In genomic region chr7:16099302-16099832, GRCh38 we compare ENCODE assay signal across 12 cellular contexts.
DNase-seq lines count a peak whose midpoint lies in the region; ATAC-seq, FAIRE-seq and TF ChIP-seq lines count a peak whose summit lies in the region.
"Had no signal": no experiment of that assay in that cellular context is flagged by ENCODE, and none has a peak within 500 bp of the region (broad histone marks: within the 10 kb centered on the region; RNA-seq: fewer than 3 reads in every experiment).

No MANE protein-coding gene starts in this region.

- H3K23me2 ChIP-seq in H9 (ENCODE audit: insufficient read length, low read depth, low read length, poor library complexity, severe bottlenecking): no peaks in the 10 kb centered on the region

- H4K8ac ChIP-seq in H9 (replicated peaks; ENCODE audit: insufficient read length, low read depth, low read length): no peak overlapping the region

- H3K56ac ChIP-seq in H9 (ENCODE audit: insufficient read length, low read depth, low read length): no peak overlapping the region

- no peak overlapping the region for H2BK120ac ChIP-seq in H9 (ENCODE audit: low read depth, low read length, poor library complexity, severe bottlenecking)

- peaks cover 10 to 14% of the 10 kb centered on the region in 2 experiments for H3K4me1 Mint-ChIP-seq in H9
- no peaks in the 10 kb centered on the region for H3K4me1 Mint-ChIP-seq in activated CD8-positive, alpha-beta T cell treated with anti-CD3 and anti-CD28 coated beads for 36 hours (ENCODE audit: low read depth)
- H3K4me1 Mint-ChIP-seq in CD8-positive, alpha-beta T cell (ENCODE audit: low read depth): no peaks in the 10 kb centered on the region
- H3K4me1 Mint-ChIP-seq: CD14-positive monocyte; CD8-positive, alpha-beta memory T cell had no signal

- H3K4me3 Mint-ChIP-seq in H9: no peak overlapping the region
- no peak overlapping the region for H3K4me3 Mint-ChIP-seq in activated CD8-positive, alpha-beta T cell treated with anti-CD3 and anti-CD28 coated beads for 36 hours
- no peak overlapping the region for H3K4me3 Mint-ChIP-seq in CD8-positive, alpha-beta T cell
- H3K4me3 Mint-ChIP-seq: CD14-positive monocyte; CD8-positive, alpha-beta memory T cell had no signal

- TF ChIP-seq CTCF in HepG2 (CRISPR knock-in tag; IDR thresholded peaks at IDR 0.05): no peak
- TF ChIP-seq CTCF in right lobe of liver (IDR thresholded peaks at IDR 0.05): no peak
- no peak for TF ChIP-seq CTCF in H9 (conservative IDR thresholded peaks at IDR 0.05)
- TF ChIP-seq CTCF in K562 (IDR thresholded peaks at IDR 0.05 in 2 of 3, conservative IDR thresholded peaks at IDR 0.05 in 1 of 3; ENCODE audit: insufficient read depth in 2 of 3, low read depth in 1 of 3, low read length in 3 of 3): no peak
- TF ChIP-seq CTCF in upper lobe of right lung (IDR thresholded peaks at IDR 0.05): no peak
- no peak for TF ChIP-seq CTCF in activated CD8-positive, alpha-beta T cell treated with anti-CD3 and anti-CD28 coated beads for 36 hours (IDR thresholded peaks at IDR 0.05)
- TF ChIP-seq CTCF in CD8-positive, alpha-beta T cell (IDR thresholded peaks at IDR 0.05): no peak

- FAIRE-seq in HepG2 (lab: Jason Lieb, UNC) (no peak), K562 (lab: Jason Lieb, UNC) (no peak)
- FAIRE-seq: A549 had no signal

- in situ Hi-C loops in HepG2 (cut with HindIII; ENCODE audit: extremely low pct_ligation_motif_present, low pct_unique_long_range_greater_than_20kb): no loop called here
- in situ Hi-C loops in K562 (cut with MboI): loop anchor here (25.0 kb wide), 1 partner anchor 463 kb away; no protein-coding TSS in a partner anchor

- no peak overlapping the region for H4K91ac ChIP-seq in H9 (ENCODE audit: insufficient read length, low read depth, low read length)

- intact Hi-C loops in HepG2 (cut with micrococcal nuclease; ENCODE audit: unreplicated experiment) (no loop called here), right lobe of liver (cut with DNase I) (loop anchor here in 1 of 2 donors (10.0 kb wide), 1 partner anchor 475 kb away; no protein-coding TSS in a partner anchor), K562 (cut with micrococcal nuclease) (no loop called here), upper lobe of right lung (cut with DNase I) (no loop called here)
- intact Hi-C loops in activated CD8-positive, alpha-beta T cell treated with anti-CD3 and anti-CD28 coated beads for 36 hours (cut with micrococcal nuclease): loop anchor here (10.0 kb wide), 1 partner anchor 325 kb away; the partner anchor contains the start of gene CRPPA
- intact Hi-C loops in CD8-positive, alpha-beta T cell (cut with DNase I, micrococcal nuclease): loop anchor here in 1 of 2 experiments (10.0 kb wide), 1 partner anchor 1555 kb away; no protein-coding TSS in a partner anchor

- H3T11ph ChIP-seq in H9 (ENCODE audit: low read length): no peak overlapping the region

- no peaks in the 10 kb centered on the region for H3K9me1 ChIP-seq in K562 (ENCODE audit: control insufficient read depth, insufficient read depth, low read length)

- CTCF ChIA-PET in HepG2 (lab: Yijun Ruan, JAX; ENCODE audit: low intra/inter-chr PET ratio, low total read pairs): interaction anchor here (0.8 kb wide), 1 partner anchor 21 kb away, joined by 3 read pairs; no protein-coding TSS in a partner anchor
- CTCF ChIA-PET in K562 (lab: Yijun Ruan, JAX; ENCODE audit: low intra/inter-chr PET ratio): no interaction called here
- CTCF ChIA-PET in activated CD8-positive, alpha-beta T cell treated with anti-CD3 and anti-CD28 coated beads for 36 hours (lab: Charles Lee): no interaction called here
- CTCF ChIA-PET in CD8-positive, alpha-beta T cell (lab: Charles Lee): no interaction called here

- H2BK5ac ChIP-seq in H9 (ENCODE audit: insufficient read length, low read length): no peak overlapping the region

- TF ChIP-seq RAD21 in HepG2 (CRISPR knock-in tag; IDR thresholded peaks at IDR 0.05) (no peak), K562 (CRISPR knock-in tag; conservative IDR thresholded peaks at IDR 0.05 in 1 of 2, IDR thresholded peaks at IDR 0.05 in 1 of 2) (no peak)

- H3K4ac ChIP-seq in H9 (ENCODE audit: low read depth, low read length): no peak overlapping the region

- H3K4me1 ChIP-seq in HepG2 (ENCODE audit: insufficient read depth, low read length) (no peaks in the 10 kb centered on the region), right lobe of liver (no peaks in the 10 kb centered on the region), H9 (ENCODE audit: insufficient read depth, low read length) (0 out of 2 replicates have a peak, but pooled peaks cover 2% of the 10 kb centered on the region), K562 (replicated peaks in 1 of 2; ENCODE audit: control insufficient read depth in 2 of 2, insufficient read depth in 2 of 2, low read length in 2 of 2) (no peaks in the 10 kb centered on the region), upper lobe of right lung (no peaks in the 10 kb centered on the region)
- no peaks in the 10 kb centered on the region for H3K4me1 ChIP-seq in CD8-positive, alpha-beta T cell (ENCODE audit: insufficient read depth, low read length)
- H3K4me1 ChIP-seq: BE2C had no signal

- H3K23ac ChIP-seq in H9 (ENCODE audit: insufficient read length, low read depth, low read length): no peak overlapping the region

- H4K5ac ChIP-seq in H9 (ENCODE audit: insufficient read length, low read depth, low read length): no peak overlapping the region

- peak overlapping the region in 2 of 3 experiments; percentile 33 to 89; a peak in 2 of 7 replicates for H3K27ac Mint-ChIP-seq in H9
- no peak overlapping the region for H3K27ac Mint-ChIP-seq in activated CD8-positive, alpha-beta T cell treated with anti-CD3 and anti-CD28 coated beads for 36 hours
- H3K27ac Mint-ChIP-seq in CD8-positive, alpha-beta T cell: no peak overlapping the region
- H3K27ac Mint-ChIP-seq: CD14-positive monocyte had no signal

- no peaks in the 10 kb centered on the region for H3K27me3 ChIP-seq in HepG2 (ENCODE audit: control insufficient read depth in 1 of 2, insufficient read depth in 2 of 2, low read length in 2 of 2)
- no peaks in the 10 kb centered on the region for H3K27me3 ChIP-seq in right lobe of liver
- H3K27me3 ChIP-seq in H9 (ENCODE audit: insufficient read depth, low read length): no peaks in the 10 kb centered on the region
- H3K27me3 ChIP-seq in K562 (ENCODE audit: control insufficient read depth in 2 of 2, insufficient read depth in 2 of 2, low read length in 2 of 2): no peaks in the 10 kb centered on the region
- H3K27me3 ChIP-seq in upper lobe of right lung: no peaks in the 10 kb centered on the region
- H3K27me3 ChIP-seq in CD8-positive, alpha-beta T cell (ENCODE audit: insufficient read depth, low read length): no peaks in the 10 kb centered on the region
- H3K27me3 ChIP-seq: BE2C had no signal

- TF ChIP-seq POLR2A in HepG2 (IDR thresholded peaks at IDR 0.05; ENCODE audit: insufficient read depth in 1 of 2, low read depth in 2 of 2, low read length in 2 of 2): no peak
- TF ChIP-seq POLR2A in right lobe of liver (IDR thresholded peaks at IDR 0.05): no peak
- no peak for TF ChIP-seq POLR2A in K562 (conservative IDR thresholded peaks at IDR 0.05)

- no peak overlapping the region for H2AK5ac ChIP-seq in H9 (ENCODE audit: insufficient read length, low read length)

- H2BK20ac ChIP-seq in H9 (ENCODE audit: low read depth, low read length, poor library complexity, severe bottlenecking): no peak overlapping the region

- no peaks in the 10 kb centered on the region for H3K79me1 ChIP-seq in H9 (ENCODE audit: insufficient read depth, low read depth, low read length, poor library complexity, severe bottlenecking)

- H3K4me2 ChIP-seq in HepG2 (ENCODE audit: low read depth, low read length) (no peak overlapping the region), H9 (ENCODE audit: insufficient read depth, insufficient read length, low read length) (no peak overlapping the region), K562 (ENCODE audit: insufficient read depth, low read length) (no peak overlapping the region)
- H3K4me2 ChIP-seq: A549 had no signal

- peaks cover 5 to 14% of the 10 kb centered on the region in 2 experiments; a peak in 4 of 5 replicates for H3K9me3 Mint-ChIP-seq in H9
- H3K9me3 Mint-ChIP-seq in activated CD8-positive, alpha-beta T cell treated with anti-CD3 and anti-CD28 coated beads for 36 hours: peaks cover 8% of the 10 kb centered on the region
- H3K9me3 Mint-ChIP-seq in CD8-positive, alpha-beta T cell: peaks cover 10% of the 10 kb centered on the region

- H2BK15ac ChIP-seq in H9 (ENCODE audit: low read depth, low read length): no peak overlapping the region

- H2AFZ ChIP-seq in HepG2 (ENCODE audit: low read length): no peak overlapping the region
- H2AFZ ChIP-seq in H9 (ENCODE audit: low read length): no peak overlapping the region
- no peak overlapping the region for H2AFZ ChIP-seq in K562 (ENCODE audit: low read depth, low read length)

- H4K20me1 ChIP-seq in HepG2 (ENCODE audit: insufficient read depth, low read length) (no peaks in the 10 kb centered on the region), H9 (ENCODE audit: control insufficient read depth, insufficient read depth, insufficient read length) (no peaks in the 10 kb centered on the region), K562 (replicated peaks; ENCODE audit: control insufficient read depth, insufficient read depth, low read length) (no peaks in the 10 kb centered on the region)

- peaks cover 0 to 10% (median 3%) of the 10 kb centered on the region in 3 experiments; a peak in 2 of 7 replicates for H3K36me3 Mint-ChIP-seq in H9 (ENCODE audit: insufficient read depth in 1 of 3, low read depth in 3 of 3)
- H3K36me3 Mint-ChIP-seq in activated CD8-positive, alpha-beta T cell treated with anti-CD3 and anti-CD28 coated beads for 36 hours (ENCODE audit: low read depth): peaks cover 1% of the 10 kb centered on the region
- no peaks in the 10 kb centered on the region for H3K36me3 Mint-ChIP-seq in CD8-positive, alpha-beta T cell
- H3K36me3 Mint-ChIP-seq: CD14-positive monocyte; CD8-positive, alpha-beta memory T cell had no signal

- H3K4me3 ChIP-seq in HepG2 (replicated peaks in 1 of 3; ENCODE audit: insufficient read depth in 1 of 3, low read depth in 2 of 3, low read length in 3 of 3): no peak overlapping the region
- no peak overlapping the region for H3K4me3 ChIP-seq in right lobe of liver
- no peak overlapping the region for H3K4me3 ChIP-seq in K562
- no peak overlapping the region for H3K4me3 ChIP-seq in upper lobe of right lung
- no peak overlapping the region for H3K4me3 ChIP-seq in CD8-positive, alpha-beta T cell (ENCODE audit: low read depth, low read length)
- H3K4me3 ChIP-seq: A549 had no signal

- H3K36me3 ChIP-seq in HepG2 (replicated peaks in 1 of 2; ENCODE audit: control insufficient read depth in 1 of 2, insufficient read depth in 2 of 2, low read length in 2 of 2) (no peaks in the 10 kb centered on the region), right lobe of liver (no peaks in the 10 kb centered on the region), K562 (ENCODE audit: control insufficient read depth, insufficient read depth, low read length) (no peaks in the 10 kb centered on the region), upper lobe of right lung (no peaks in the 10 kb centered on the region)
- no peaks in the 10 kb centered on the region for H3K36me3 ChIP-seq in CD8-positive, alpha-beta T cell (ENCODE audit: insufficient read depth, low read length)
- H3K36me3 ChIP-seq: BE2C had no signal

- no peak overlapping the region for H3K14ac ChIP-seq in H9 (ENCODE audit: insufficient read depth, low read length)

- H3K27ac ChIP-seq in HepG2 (ENCODE audit: extremely low read length, insufficient read depth, low read length) (no peak overlapping the region), right lobe of liver (no peak overlapping the region), H9 (ENCODE audit: insufficient read length, low read depth, low read length) (no peak overlapping the region), K562 (ENCODE audit: extremely low read depth, low read depth, low read length) (no peak overlapping the region), upper lobe of right lung (no peak overlapping the region)
- H3K27ac ChIP-seq in CD8-positive, alpha-beta T cell (ENCODE audit: low read depth, low read length): no peak overlapping the region
- H3K27ac ChIP-seq: A549 had no signal

- no peaks in the 10 kb centered on the region for H3K27me3 Mint-ChIP-seq in H9 (ENCODE audit: low read depth)
- H3K27me3 Mint-ChIP-seq in activated CD8-positive, alpha-beta T cell treated with anti-CD3 and anti-CD28 coated beads for 36 hours: no peaks in the 10 kb centered on the region
- no peaks in the 10 kb centered on the region for H3K27me3 Mint-ChIP-seq in CD8-positive, alpha-beta T cell (ENCODE audit: low read depth)

- H3K18ac ChIP-seq in H9 (ENCODE audit: insufficient read length, low read depth, low read length): no peak overlapping the region

- no peak for DNase-seq in HepG2 (ENCODE audit: low spot score)
- DNase-seq in right lobe of liver: no peak
- DNase-seq in H9: no peak
- DNase-seq in K562 (ENCODE audit: extremely low read depth in 1 of 4, low spot score in 3 of 4): no peak
- DNase-seq in upper lobe of right lung: no peak
- no peak for DNase-seq in activated CD8-positive, alpha-beta T cell treated with anti-CD3 and anti-CD28 coated beads for 36 hours
- DNase-seq in CD8-positive, alpha-beta T cell: no peak
- DNase-seq: BE2C; CD8-positive, alpha-beta memory T cell; DMS 273 treated with DMSO at 0.1 percent for 48 hours had no signal

- H3K9me3 ChIP-seq in HepG2 (ENCODE audit: low read length): peaks cover 5% of the 10 kb centered on the region; the same call in 1 of the 2 replicates
- H3K9me3 ChIP-seq in right lobe of liver: no peaks in the 10 kb centered on the region
- H3K9me3 ChIP-seq in H9 (ENCODE audit: control insufficient read depth, low read depth, low read length): no peaks in the 10 kb centered on the region
- H3K9me3 ChIP-seq in K562 (replicated peaks; ENCODE audit: control insufficient read depth, insufficient read depth, low read depth, low read length): no peaks in the 10 kb centered on the region
- no peaks in the 10 kb centered on the region for H3K9me3 ChIP-seq in upper lobe of right lung
- no peaks in the 10 kb centered on the region for H3K9me3 ChIP-seq in CD8-positive, alpha-beta T cell (ENCODE audit: low read length)
- H3K9me3 ChIP-seq: BE2C had no signal

- 97% methylated on average over 2 of the region's 2 CpGs for WGBS in HepG2 (ENCODE audit: low lambda C conversion rate)
- WGBS in right lobe of liver (ENCODE audit: insufficient coverage, low coverage, low lambda C conversion rate, missing lambda C conversion rate): 93% methylated on average over 2 of the region's 2 CpGs
- no CpG with 5 or more reads among the region's 2 CpGs for WGBS in H9 (ENCODE audit: extremely low coverage, insufficient read length, low lambda C conversion rate)
- 100% methylated on average over 2 of the region's 2 CpGs for WGBS in K562 (ENCODE audit: insufficient coverage, low coverage, missing lambda C conversion rate)

- BruUV-seq in HepG2 (replicated peaks; lab: Mats Ljungman, UMichigan) (no TSS peak), K562 (replicated peaks; lab: Mats Ljungman, UMichigan) (no TSS peak)

- H2BK12ac ChIP-seq in H9 (ENCODE audit: insufficient read length, low read depth, low read length): no peak overlapping the region

- POLR2A ChIA-PET in HepG2 (lab: Yijun Ruan, JAX) (no interaction called here), K562 (lab: Yijun Ruan, JAX) (no interaction called here)
- POLR2A ChIA-PET in activated CD8-positive, alpha-beta T cell treated with anti-CD3 and anti-CD28 coated beads for 36 hours (lab: Charles Lee): no interaction called here
- POLR2A ChIA-PET in CD8-positive, alpha-beta T cell (lab: Charles Lee): no interaction called here

- H3K79me2 ChIP-seq in HepG2 (ENCODE audit: insufficient read depth, low read length) (no peaks in the 10 kb centered on the region), H9 (ENCODE audit: insufficient read depth, low read length) (no peaks in the 10 kb centered on the region), K562 (ENCODE audit: control insufficient read depth, insufficient read depth, low read length) (no peaks in the 10 kb centered on the region)

- H3K9ac ChIP-seq in HepG2 (ENCODE audit: insufficient read depth, low read depth, low read length) (no peak overlapping the region), H9 (ENCODE audit: extremely low read depth, insufficient read length, low read length) (no peak overlapping the region), K562 (ENCODE audit: insufficient read depth in 1 of 2, low read depth in 2 of 2, low read length in 2 of 2) (no peak overlapping the region)

- ATAC-seq in HepG2 (no peak), right lobe of liver (no peak), K562 (no peak), upper lobe of right lung (no peak)
- no peak for ATAC-seq in activated CD8-positive, alpha-beta T cell treated with anti-CD3 and anti-CD28 coated beads for 36 hours
- no peak for ATAC-seq in CD8-positive, alpha-beta T cell
- ATAC-seq: A549 had no signal

- no peak for TF ChIP-seq EP300 in HepG2 (IDR thresholded peaks at IDR 0.05; ENCODE audit: low read depth in 2 of 2, low read length in 2 of 2)
- TF ChIP-seq EP300 in HepG2 (CRISPR knock-in tag; IDR thresholded peaks at IDR 0.05; ENCODE audit: borderline replicate concordance): no peak
- TF ChIP-seq EP300 in K562 (IDR thresholded peaks at IDR 0.05; ENCODE audit: low read length): no peak

Comparison
In these comparisons a context has a peak if more than half of its experiments do, and no peak if none do; other contexts are left out.
1. H3K27ac Mint-ChIP-seq: peak in H9 (2 of 3); none in activated CD8-positive, alpha-beta T cell treated with anti-CD3 and anti-CD28 coated beads for 36 hours (single experiment) and CD8-positive, alpha-beta T cell (single experiment).
2. Of the 241 proteins assayed by ChIP-seq in both HepG2 and K562: peak only in HepG2: HNRNPK and PCBP2; only in K562: ZNF512; in both: none; in neither: 238.